Comparison of ENCODE assay signal across 25 cellular contexts in genomic region chr5:151449836-151450235, GRCh38. TPM values are rescaled to one million over a fixed set of nuclear protein-coding genes. Genes with fewer than 3 reads are reported as not detected.
A peak's percentile ranks its signal among the peaks of the same experiment; 100 is the strongest.
DNase-seq lines count a peak whose midpoint lies in the region; FAIRE-seq and TF ChIP-seq lines count a peak whose summit lies in the region.
"Had no signal": no experiment of that assay in that cellular context is flagged by ENCODE, and none has a peak within 500 bp of the region (broad histone marks: within the 10 kb centered on the region; RNA-seq: fewer than 3 reads in every experiment).

No MANE protein-coding gene starts in this region.

- no peaks in the 10 kb centered on the region for H3K9me3 ChIP-seq in CD8-positive, alpha-beta memory T cell (ENCODE audit: low read length)
- H3K9me3 ChIP-seq in MG63 (no peaks in the 10 kb centered on the region), thyroid gland (no peaks in the 10 kb centered on the region), BE2C (no peaks in the 10 kb centered on the region)
- H3K9me3 ChIP-seq: gastrocnemius medialis, neutrophil, stomach, tibial artery had no signal

- CTCF ChIA-PET in CD8-positive, alpha-beta memory T cell (lab: Charles Lee): interaction anchor here (3.0 kb wide), 1 partner anchor 200 kb away, joined by 51 read pairs; no protein-coding TSS in a partner anchor

- peak overlapping the region; percentile 32 for H3K27ac ChIP-seq in CD8-positive, alpha-beta memory T cell (ENCODE audit: low read depth, low read length)
- no peak overlapping the region for H3K27ac ChIP-seq in thyroid gland
- H3K27ac ChIP-seq: cardiac muscle cell, stomach, tibial artery had no signal

- H3K4me3 Mint-ChIP-seq in CD8-positive, alpha-beta memory T cell: peak overlapping the region in 1 of 7 donors; percentile 95
- peak overlapping the region; percentile 47 for H3K4me3 Mint-ChIP-seq in neural crest cell
- H3K4me3 Mint-ChIP-seq: activated CD4-positive, alpha-beta memory T cell treated with anti-CD3 and anti-CD28 coated beads, Interleukin-2, amount 10 ng/mL, durations not matched to agents 7 days and 5 days; memory B cell had no signal

- H3K36me3 ChIP-seq in CD8-positive, alpha-beta memory T cell (ENCODE audit: insufficient read depth, low read length): no peaks in the 10 kb centered on the region
- no peaks in the 10 kb centered on the region for H3K36me3 ChIP-seq in MG63
- no peaks in the 10 kb centered on the region for H3K36me3 ChIP-seq in thyroid gland
- H3K36me3 ChIP-seq in BE2C: no peaks in the 10 kb centered on the region
- H3K36me3 ChIP-seq: cardiac muscle cell, gastrocnemius medialis, stomach, tibial artery had no signal

- H3K27me3 Mint-ChIP-seq in CD8-positive, alpha-beta memory T cell: peaks cover 5 to 19% of the 10 kb centered on the region in 2 donors
- H3K27me3 Mint-ChIP-seq in neural crest cell (ENCODE audit: low read depth): peaks cover 6% of the 10 kb centered on the region

- TF ChIP-seq CTCF in neural crest cell (conservative IDR thresholded peaks at IDR 0.05) (no peak), thyroid gland (IDR thresholded peaks at IDR 0.05) (no peak), BE2C (IDR thresholded peaks at IDR 0.05; ENCODE audit: low read depth, low read length) (no peak)

- no peak for DNase-seq in CD8-positive, alpha-beta memory T cell
- DNase-seq in HTR-8/SVneo (ENCODE audit: insufficient read length, low spot score): no peak
- DNase-seq in cerebellar cortex (ENCODE audit: low spot score): peak; percentile 71
- DNase-seq in neural crest cell (ENCODE audit: low read depth, low spot score): no peak
- DNase-seq in HuH-7 (ENCODE audit: low spot score): no peak
- no peak for DNase-seq in MG63
- no peak for DNase-seq in thyroid gland
- no peak for DNase-seq in BE2C
- DNase-seq: activated CD4-positive, alpha-beta memory T cell treated with anti-CD3 and anti-CD28 coated beads, Interleukin-2, amount 10 ng/mL, durations not matched to agents 7 days and 5 days; anterior cingulate cortex; COR-L47; cortex of kidney; DMS79 treated with DMSO at 0.1 percent for 48 hours; gastrocnemius medialis; HCEC 1CT; NCI-H1048; NCI-H1694; NCI-H510A treated with DMSO at 0.1 percent for 48 hours; stomach; tibial artery had no signal

- TF ChIP-seq POLR2A in thyroid gland (IDR thresholded peaks at IDR 0.05): no peak

- peaks cover 0 to 11% (median 0%) of the 10 kb centered on the region in 3 donors for H3K36me3 Mint-ChIP-seq in CD8-positive, alpha-beta memory T cell
- H3K36me3 Mint-ChIP-seq in neural crest cell (ENCODE audit: low read depth): no peaks in the 10 kb centered on the region

- peaks cover 8% of the 10 kb centered on the region for H3K4me1 ChIP-seq in CD8-positive, alpha-beta memory T cell (ENCODE audit: insufficient read depth, low read length)
- H3K4me1 ChIP-seq in thyroid gland: peaks cover 0 to 6% of the 10 kb centered on the region in 2 donors
- H3K4me1 ChIP-seq in BE2C: peaks cover 3% of the 10 kb centered on the region

- POLR2A ChIA-PET in CD8-positive, alpha-beta memory T cell (lab: Charles Lee): no interaction called here

- H3K9me3 Mint-ChIP-seq in CD8-positive, alpha-beta memory T cell: peaks cover 0 to under 1% (median 0%) of the 10 kb centered on the region in 5 donors
- no peaks in the 10 kb centered on the region for H3K9me3 Mint-ChIP-seq in neural crest cell
- H3K9me3 Mint-ChIP-seq: activated CD4-positive, alpha-beta memory T cell treated with anti-CD3 and anti-CD28 coated beads, Interleukin-2, amount 10 ng/mL, durations not matched to agents 7 days and 5 days; memory B cell had no signal

- peaks cover 18 to 21% (median 20%) of the 10 kb centered on the region in 3 donors for H3K4me1 Mint-ChIP-seq in CD8-positive, alpha-beta memory T cell
- peaks cover 29% of the 10 kb centered on the region for H3K4me1 Mint-ChIP-seq in neural crest cell

- peaks cover 5% of the 10 kb centered on the region for H3K27me3 ChIP-seq in CD8-positive, alpha-beta memory T cell (ENCODE audit: insufficient read depth, low read length, poor library complexity, severe bottlenecking)
- H3K27me3 ChIP-seq in MG63 (peaks cover 7% of the 10 kb centered on the region; the same call in 1 of the 2 replicates), thyroid gland (no peaks in the 10 kb centered on the region), BE2C (no peaks in the 10 kb centered on the region; the same call in 1 of the 2 replicates)
- H3K27me3 ChIP-seq: cardiac muscle cell, gastrocnemius medialis, neutrophil, stomach, tibial artery had no signal

- 94 to 100% methylated on average over 5 of the region's 5 CpGs for WGBS in thyroid gland, 2 donors

- no peak overlapping the region for H3K4me3 ChIP-seq in CD8-positive, alpha-beta memory T cell (ENCODE audit: low read length)
- H3K4me3 ChIP-seq in MG63 (no peak overlapping the region), thyroid gland (replicated peaks in 1 of 3) (no peak overlapping the region), BE2C (ENCODE audit: low read depth, low read length) (no peak overlapping the region; the same call in 1 of the 2 replicates)
- H3K4me3 ChIP-seq: cardiac muscle cell, tibial artery had no signal

- H3K27ac Mint-ChIP-seq in CD8-positive, alpha-beta memory T cell: peak overlapping the region in 1 of 8 donors; percentile 35
- H3K27ac Mint-ChIP-seq in neural crest cell (ENCODE audit: unreplicated experiment): no peak overlapping the region
- H3K27ac Mint-ChIP-seq: activated CD4-positive, alpha-beta memory T cell treated with anti-CD3 and anti-CD28 coated beads, Interleukin-2, amount 10 ng/mL, durations not matched to agents 7 days and 5 days; activated naive CD8-positive, alpha-beta T cell; memory B cell had no signal

- FAIRE-seq in HTR-8/SVneo (lab: Jason Lieb, UNC): peak; percentile 40
- FAIRE-seq: endometrium had no signal

- intact Hi-C loops in thyroid gland (cut with DNase I): loop anchor here (5.0 kb wide), 1 partner anchor 202 kb away; no protein-coding TSS in a partner anchor

RNA-seq across cellular contexts. Expression of gene SLC36A1, which starts 2.4 kb away (rescaled TPM):
- 1 to 10 TPM; 6.8 to 7.2 TPM for total RNA-seq in CD8-positive, alpha-beta memory T cell
- 1.9 TPM for polyA plus RNA-seq in CD8-positive, alpha-beta memory T cell
- 19.3 and 21.7 TPM in 2 replicates for total RNA-seq in neural crest cell
- 2.9 and 5.8 TPM in 2 replicates for total RNA-seq in MG63 (2014; rRNA removed; shearing (Covaris generic); ENCODE audit: low replicate concordance)
- 1 to 10 TPM; 4.5 to 7.5 (median 5.9) TPM for total RNA-seq in thyroid gland
- 9.6 TPM for polyA plus RNA-seq in BE2C (2012; ENCODE audit: insufficient read depth, insufficient read length, low read depth)
